9 cellular contexts compared by ENCODE assay signal in genomic region chr10:73768881-73769280, GRCh38. TPM values are rescaled to one million over a fixed set of nuclear protein-coding genes. Genes with fewer than 3 reads are reported as not detected.
DNase-seq lines count a peak whose midpoint lies in the region; ATAC-seq and TF ChIP-seq lines count a peak whose summit lies in the region.
"Had no signal": no experiment of that assay in that cellular context is flagged by ENCODE, and none has a peak within 500 bp of the region (broad histone marks: within the 10 kb centered on the region; RNA-seq: fewer than 3 reads in every experiment).

No MANE protein-coding gene starts in this region.

- H3K4me3 Mint-ChIP-seq in H9 = peak overlapping the region in 1 of 2 experiments; percentile 35; a peak in 1 of 5 replicates
- no peak overlapping the region for H3K4me3 Mint-ChIP-seq in activated CD4-positive, alpha-beta T cell treated with anti-CD3 and anti-CD28 coated beads, Interleukin-2, amount 10 ng/mL, durations not matched to agents 7 days and 5 days
- peak overlapping the region; percentile 19 for H3K4me3 Mint-ChIP-seq in central memory CD8-positive, alpha-beta T cell

- no peak overlapping the region for H3K27ac ChIP-seq in H9 (ENCODE audit: insufficient read length, low read depth, low read length)

- H3K79me1 ChIP-seq in H9 (ENCODE audit: insufficient read depth, low read depth, low read length, poor library complexity, severe bottlenecking) = no peaks in the 10 kb centered on the region

- no CpG with 5 or more reads among the region's 11 CpGs for WGBS in H9 (ENCODE audit: extremely low coverage, insufficient read length, low lambda C conversion rate)

- H3K79me2 ChIP-seq in H9 (ENCODE audit: insufficient read depth, low read length) = no peaks in the 10 kb centered on the region

- H3K23me2 ChIP-seq in H9 (ENCODE audit: insufficient read length, low read depth, low read length, poor library complexity, severe bottlenecking) = peaks cover 3% of the 10 kb centered on the region

- H4K5ac ChIP-seq in H9 (ENCODE audit: insufficient read length, low read depth, low read length) = no peak overlapping the region

- no peak overlapping the region for H3K4me2 ChIP-seq in H9 (ENCODE audit: insufficient read depth, insufficient read length, low read length)

- peak; percentile 31; the same call in 1 of the 3 replicates for TF ChIP-seq CTCF in H9 (conservative IDR thresholded peaks at IDR 0.05)

- H3K27me3 ChIP-seq in H9 (ENCODE audit: insufficient read depth, low read length) = no peaks in the 10 kb centered on the region

- POLR2A ChIA-PET in activated CD4-positive, alpha-beta T cell treated with anti-CD3 and anti-CD28 coated beads, Interleukin-2, amount 10 ng/mL, durations not matched to agents 7 days and 5 days (lab: Charles Lee) = no interaction called here

- no peak overlapping the region for H3T11ph ChIP-seq in H9 (ENCODE audit: low read length)

- CTCF ChIA-PET in activated CD4-positive, alpha-beta T cell treated with anti-CD3 and anti-CD28 coated beads, Interleukin-2, amount 10 ng/mL, durations not matched to agents 7 days and 5 days (lab: Charles Lee) = interaction anchor here (0.6 to 9.8 kb wide), 9 partner anchors 10 to 533 kb away, joined by 3 to 103 read pairs (median 4); partner anchors contain the start of genes CHCHD1, SEC24C and ZSWIM8

- H3K4ac ChIP-seq in H9 (ENCODE audit: low read depth, low read length) = no peak overlapping the region

- peaks cover 16 to 21% of the 10 kb centered on the region in 2 experiments for H3K4me1 Mint-ChIP-seq in H9
- H3K4me1 Mint-ChIP-seq in activated CD4-positive, alpha-beta T cell treated with anti-CD3 and anti-CD28 coated beads, Interleukin-2, amount 10 ng/mL, durations not matched to agents 7 days and 5 days = peaks cover 52% of the 10 kb centered on the region
- peaks cover 56% of the 10 kb centered on the region for H3K4me1 Mint-ChIP-seq in central memory CD8-positive, alpha-beta T cell

- H2BK15ac ChIP-seq in H9 (ENCODE audit: low read depth, low read length) = no peak overlapping the region

- no peak overlapping the region for H4K8ac ChIP-seq in H9 (replicated peaks; ENCODE audit: insufficient read length, low read depth, low read length)

- peaks cover 3% of the 10 kb centered on the region; the same call in 1 of the 2 replicates for H3K4me1 ChIP-seq in H9 (ENCODE audit: insufficient read depth, low read length)

- no peak overlapping the region for H2BK5ac ChIP-seq in H9 (ENCODE audit: insufficient read length, low read length)

- no peak overlapping the region for H2BK12ac ChIP-seq in H9 (ENCODE audit: insufficient read length, low read depth, low read length)

- H3K9ac ChIP-seq in H9 (ENCODE audit: extremely low read depth, insufficient read length, low read length) = no peak overlapping the region

- H2BK120ac ChIP-seq in H9 (ENCODE audit: low read depth, low read length, poor library complexity, severe bottlenecking) = no peak overlapping the region

- H3K36me3 Mint-ChIP-seq in H9 (ENCODE audit: insufficient read depth in 1 of 3, low read depth in 3 of 3) = peaks cover 28 to 76% (median 58%) of the 10 kb centered on the region in 3 experiments
- peaks cover 75% of the 10 kb centered on the region for H3K36me3 Mint-ChIP-seq in activated CD4-positive, alpha-beta T cell treated with anti-CD3 and anti-CD28 coated beads, Interleukin-2, amount 10 ng/mL, durations not matched to agents 7 days and 5 days (ENCODE audit: low read depth)
- peaks cover 78% of the 10 kb centered on the region for H3K36me3 Mint-ChIP-seq in central memory CD8-positive, alpha-beta T cell (ENCODE audit: insufficient read depth)

- H2AK5ac ChIP-seq in H9 (ENCODE audit: insufficient read length, low read length) = no peak overlapping the region

- H3K14ac ChIP-seq in H9 (ENCODE audit: insufficient read depth, low read length) = no peak overlapping the region

- ATAC-seq in central memory CD8-positive, alpha-beta T cell (replicated peaks; ENCODE audit: extremely low read depth, poor library complexity, severe bottlenecking) = peak; percentile 34
- no peak for ATAC-seq in HG03432 (IDR thresholded peaks at IDR 0.05; ENCODE audit: unreplicated experiment)
- no peak for ATAC-seq in HG03457 (IDR thresholded peaks at IDR 0.05; ENCODE audit: unreplicated experiment)
- no peak for ATAC-seq in HG03571 (IDR thresholded peaks at IDR 0.05; ENCODE audit: unreplicated experiment)

- H3K18ac ChIP-seq in H9 (ENCODE audit: insufficient read length, low read depth, low read length) = no peak overlapping the region

- H3K23ac ChIP-seq in H9 (ENCODE audit: insufficient read length, low read depth, low read length) = no peak overlapping the region

- H3K56ac ChIP-seq in H9 (ENCODE audit: insufficient read length, low read depth, low read length) = no peak overlapping the region

- DNase-seq in H9 (peak; percentile 55), inferior parietal cortex (ENCODE audit: extremely low spot score) (no peak)
- peak; percentile 80 for DNase-seq in activated CD4-positive, alpha-beta T cell treated with anti-CD3 and anti-CD28 coated beads, Interleukin-2, amount 10 ng/mL, durations not matched to agents 7 days and 5 days
- DNase-seq in central memory CD8-positive, alpha-beta T cell (ENCODE audit: low spot score in 2 of 2) = peak; percentile 30 to 49
- DNase-seq in stimulated activated CD8-positive, alpha-beta memory T cell treated with anti-CD3 and anti-CD28 coated beads, Interleukin-12 subunit alpha, Interleukin-12 subunit beta, amount 100 ng/mL, for 1 hour (ENCODE audit: low read depth) = peak; percentile 38
- DNase-seq: NCI-H2029 had no signal

- H4K91ac ChIP-seq in H9 (ENCODE audit: insufficient read length, low read depth, low read length) = no peak overlapping the region

- H3K9me3 Mint-ChIP-seq in H9 = no peaks in the 10 kb centered on the region
- no peaks in the 10 kb centered on the region for H3K9me3 Mint-ChIP-seq in activated CD4-positive, alpha-beta T cell treated with anti-CD3 and anti-CD28 coated beads, Interleukin-2, amount 10 ng/mL, durations not matched to agents 7 days and 5 days
- no peaks in the 10 kb centered on the region for H3K9me3 Mint-ChIP-seq in central memory CD8-positive, alpha-beta T cell

- no peaks in the 10 kb centered on the region for H3K9me3 ChIP-seq in H9 (ENCODE audit: control insufficient read depth, low read depth, low read length)

- H3K27ac Mint-ChIP-seq in H9 = peak overlapping the region in 1 of 3 experiments; percentile 20; a peak in 2 of 7 replicates
- peak overlapping the region; percentile 28 for H3K27ac Mint-ChIP-seq in activated CD4-positive, alpha-beta T cell treated with anti-CD3 and anti-CD28 coated beads, Interleukin-2, amount 10 ng/mL, durations not matched to agents 7 days and 5 days
- H3K27ac Mint-ChIP-seq in central memory CD8-positive, alpha-beta T cell (ENCODE audit: low read depth) = peak overlapping the region; percentile 48

- H2BK20ac ChIP-seq in H9 (ENCODE audit: low read depth, low read length, poor library complexity, severe bottlenecking) = no peak overlapping the region

- H2AFZ ChIP-seq in H9 (ENCODE audit: low read length) = no peak overlapping the region

- H3K27me3 Mint-ChIP-seq in H9 (ENCODE audit: low read depth) = no peaks in the 10 kb centered on the region
- H3K27me3 Mint-ChIP-seq in activated CD4-positive, alpha-beta T cell treated with anti-CD3 and anti-CD28 coated beads, Interleukin-2, amount 10 ng/mL, durations not matched to agents 7 days and 5 days = no peaks in the 10 kb centered on the region
- H3K27me3 Mint-ChIP-seq in central memory CD8-positive, alpha-beta T cell = no peaks in the 10 kb centered on the region

- H4K20me1 ChIP-seq in H9 (ENCODE audit: control insufficient read depth, insufficient read depth, insufficient read length) = no peaks in the 10 kb centered on the region

RNA-seq across cellular contexts. Expression of gene CHCHD1, which starts 13.0 kb away (rescaled TPM):
- total RNA-seq in H9 (2021) = 41.1 and 45.9 TPM in 2 replicates
- total RNA-seq in activated CD4-positive, alpha-beta T cell treated with anti-CD3 and anti-CD28 coated beads, Interleukin-2, amount 10 ng/mL, durations not matched to agents 7 days and 5 days = 10 to 100 TPM; 22.3 to 27.4 TPM

RNA-seq across cellular contexts. Expression of gene ZSWIM8, which starts 16.5 kb away (rescaled TPM):
- 41.0 and 44.3 TPM in 2 replicates for total RNA-seq in H9 (2021)
- 10 to 100 TPM; 79.2 to 87.3 TPM for total RNA-seq in activated CD4-positive, alpha-beta T cell treated with anti-CD3 and anti-CD28 coated beads, Interleukin-2, amount 10 ng/mL, durations not matched to agents 7 days and 5 days

RNA-seq across cellular contexts. Expression of gene SEC24C, which starts 24.7 kb away (rescaled TPM):
- total RNA-seq in H9 (2021) = 62.4 and 63.0 TPM in 2 replicates
- total RNA-seq in activated CD4-positive, alpha-beta T cell treated with anti-CD3 and anti-CD28 coated beads, Interleukin-2, amount 10 ng/mL, durations not matched to agents 7 days and 5 days = 10 to 100 TPM; 93.1 to 93.2 TPM

RNA-seq across cellular contexts. Expression of gene NDST2, which starts 42.5 kb away (rescaled TPM):
- total RNA-seq in H9 (2021) = 22.0 and 22.9 TPM in 2 replicates
- 10 to 100 TPM; 53.0 to 61.8 TPM for total RNA-seq in activated CD4-positive, alpha-beta T cell treated with anti-CD3 and anti-CD28 coated beads, Interleukin-2, amount 10 ng/mL, durations not matched to agents 7 days and 5 days
